ENCODE assay signal across 8 cellular contexts in the genomic region with DNA sequence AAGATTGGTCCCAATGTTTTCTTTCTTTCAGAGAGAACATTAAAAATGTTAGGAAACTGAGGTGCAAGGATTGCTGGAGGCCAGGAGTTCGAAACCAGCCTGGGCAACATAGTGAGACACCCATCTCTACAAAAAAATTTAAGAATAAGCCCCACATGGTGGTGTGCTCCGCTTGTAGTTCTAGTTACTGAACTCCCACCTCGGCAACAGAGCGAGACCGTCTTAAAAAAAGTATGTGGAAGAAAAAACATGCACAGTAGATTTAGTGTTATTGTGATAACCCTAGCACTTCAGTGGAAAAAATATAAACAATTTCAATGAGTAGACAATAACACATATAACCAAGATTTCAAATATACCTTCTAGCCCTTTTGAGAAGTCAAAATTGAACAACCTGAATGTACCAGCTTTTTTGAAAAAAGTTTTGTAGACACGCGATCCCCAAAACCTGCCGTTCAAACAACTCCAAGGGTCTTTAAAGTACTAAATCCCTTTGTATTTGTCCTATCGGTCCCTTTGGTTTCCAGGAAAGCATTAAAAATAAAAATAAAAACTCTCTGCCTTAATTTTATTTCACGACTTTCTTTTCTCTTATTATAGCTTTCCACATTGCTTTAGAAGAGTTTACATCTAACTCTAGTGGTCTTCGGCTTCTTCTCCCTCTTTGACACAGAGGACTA. TPM values are rescaled to one million over a fixed set of nuclear protein-coding genes. Genes with fewer than 3 reads are reported as not detected.
DNase-seq lines count a peak whose midpoint lies in the region; ATAC-seq lines count a peak whose summit lies in the region.

No MANE protein-coding gene starts in this region.

- peak overlapping the region; percentile 45 for H3K27ac ChIP-seq in iPS-20b (ENCODE audit: low read length)

- peaks cover 12% of the 10 kb centered on the region for H3K36me3 Mint-ChIP-seq in activated T-cell treated with anti-CD3 and anti-CD28 coated beads, Interleukin-2, amount 50 U/mL, for 24 hours (ENCODE audit: low read depth)
- H3K36me3 Mint-ChIP-seq in activated T-helper 1 cell treated with anti-CD3 and anti-CD28 coated beads, Interleukin-12 subunit alpha, Interleukin-12 subunit beta, Interleukin-2, Interleukin-4 antibody, amounts not matched to agents 30 ng/mL and 10 ng/mL and 1 ng/mL, durations not matched to agents 14 hours and 24 hours and 36 hours (ENCODE audit: low read depth) = peaks cover 2% of the 10 kb centered on the region

- H3K4me1 Mint-ChIP-seq in activated T-cell treated with anti-CD3 and anti-CD28 coated beads, Interleukin-2, amount 50 U/mL, for 24 hours (ENCODE audit: low read depth) = peaks cover 39% of the 10 kb centered on the region
- peaks cover 36% of the 10 kb centered on the region for H3K4me1 Mint-ChIP-seq in activated T-helper 1 cell treated with anti-CD3 and anti-CD28 coated beads, Interleukin-12 subunit alpha, Interleukin-12 subunit beta, Interleukin-2, Interleukin-4 antibody, amounts not matched to agents 30 ng/mL and 10 ng/mL and 1 ng/mL, durations not matched to agents 14 hours and 24 hours and 36 hours (ENCODE audit: low read depth)
- peaks cover 38% of the 10 kb centered on the region for H3K4me1 Mint-ChIP-seq in stimulated activated naive CD8-positive, alpha-beta T cell treated with anti-CD3 and anti-CD28 coated beads, Interleukin-15, amount 100 ng/mL, for 72 hours

- H3K4me1 ChIP-seq in iPS-20b (ENCODE audit: insufficient read depth, low read length) = peaks cover 13% of the 10 kb centered on the region

- H3K9me3 Mint-ChIP-seq in activated T-cell treated with anti-CD3 and anti-CD28 coated beads, Interleukin-2, amount 50 U/mL, for 24 hours = no peaks in the 10 kb centered on the region
- no peaks in the 10 kb centered on the region for H3K9me3 Mint-ChIP-seq in activated T-helper 1 cell treated with anti-CD3 and anti-CD28 coated beads, Interleukin-12 subunit alpha, Interleukin-12 subunit beta, Interleukin-2, Interleukin-4 antibody, amounts not matched to agents 30 ng/mL and 10 ng/mL and 1 ng/mL, durations not matched to agents 14 hours and 24 hours and 36 hours
- no peaks in the 10 kb centered on the region for H3K9me3 Mint-ChIP-seq in stimulated activated naive CD8-positive, alpha-beta T cell treated with anti-CD3 and anti-CD28 coated beads, Interleukin-15, amount 100 ng/mL, for 72 hours

- H3K9me3 ChIP-seq in iPS-20b (ENCODE audit: insufficient read depth, low read depth, low read length) = no peaks in the 10 kb centered on the region

- H3K27me3 ChIP-seq in iPS-20b (ENCODE audit: insufficient read depth, low read length) = no peaks in the 10 kb centered on the region

- intact Hi-C loops in activated T-helper 1 cell treated with anti-CD3 and anti-CD28 coated beads, Interleukin-12 subunit alpha, Interleukin-12 subunit beta, Interleukin-2, Interleukin-4 antibody, amounts not matched to agents 30 ng/mL and 10 ng/mL and 1 ng/mL, durations not matched to agents 14 hours and 24 hours and 36 hours (cut with micrococcal nuclease) = loop anchor here (1.0 to 10.0 kb wide), 7 partner anchors 18 to 780 kb away; a partner anchor contains a TSS

- H3K36me3 ChIP-seq in iPS-20b (ENCODE audit: insufficient read depth, low read depth, low read length) = no peaks in the 10 kb centered on the region

- H3K4me3 ChIP-seq in iPS-20b (ENCODE audit: low read length) = peak overlapping the region; percentile 84

- no peak for ATAC-seq in stimulated activated naive CD8-positive, alpha-beta T cell treated with anti-CD3 and anti-CD28 coated beads, Interleukin-15, amount 100 ng/mL, for 72 hours
- no peak for ATAC-seq in HG03432 (IDR thresholded peaks at IDR 0.05; ENCODE audit: unreplicated experiment)

- peak overlapping the region; percentile 95 for H3K27ac Mint-ChIP-seq in activated T-cell treated with anti-CD3 and anti-CD28 coated beads, Interleukin-2, amount 50 U/mL, for 24 hours
- H3K27ac Mint-ChIP-seq in activated T-helper 1 cell treated with anti-CD3 and anti-CD28 coated beads, Interleukin-12 subunit alpha, Interleukin-12 subunit beta, Interleukin-2, Interleukin-4 antibody, amounts not matched to agents 30 ng/mL and 10 ng/mL and 1 ng/mL, durations not matched to agents 14 hours and 24 hours and 36 hours = peak overlapping the region; percentile 95
- H3K27ac Mint-ChIP-seq in stimulated activated naive CD8-positive, alpha-beta T cell treated with anti-CD3 and anti-CD28 coated beads, Interleukin-15, amount 100 ng/mL, for 72 hours = peak overlapping the region; percentile 60 to 83

- DNase-seq in activated T-cell treated with anti-CD3 and anti-CD28 coated beads, Interleukin-2, amount 50 U/mL, for 24 hours = no peak
- DNase-seq in activated T-cell treated with anti-CD3 and anti-CD28 coated beads, Interleukin-2, amount 50 U/mL, for 1 hour = no peak
- DNase-seq in activated T-helper 1 cell treated with anti-CD3 and anti-CD28 coated beads, Interleukin-12 subunit alpha, Interleukin-12 subunit beta, Interleukin-2, Interleukin-4 antibody, amounts not matched to agents 30 ng/mL and 10 ng/mL and 1 ng/mL, durations not matched to agents 14 hours and 24 hours and 36 hours (ENCODE audit: low spot score) = no peak
- no peak for DNase-seq in stimulated activated naive CD8-positive, alpha-beta T cell treated with anti-CD3 and anti-CD28 coated beads, Interleukin-15, amount 100 ng/mL, for 72 hours
- DNase-seq in OCI-M2 (lab: John Stamatoyannopoulos, UW; ENCODE audit: unreplicated experiment) (no peak), NCI-H510A (lab: John Stamatoyannopoulos, UW) (no peak)

- H3K9ac ChIP-seq in iPS-20b (ENCODE audit: low read depth, low read length) = peak overlapping the region; percentile 91

- peak overlapping the region; percentile 85 for H3K4me3 Mint-ChIP-seq in activated T-cell treated with anti-CD3 and anti-CD28 coated beads, Interleukin-2, amount 50 U/mL, for 24 hours
- H3K4me3 Mint-ChIP-seq in activated T-helper 1 cell treated with anti-CD3 and anti-CD28 coated beads, Interleukin-12 subunit alpha, Interleukin-12 subunit beta, Interleukin-2, Interleukin-4 antibody, amounts not matched to agents 30 ng/mL and 10 ng/mL and 1 ng/mL, durations not matched to agents 14 hours and 24 hours and 36 hours = peak overlapping the region; percentile 92
- H3K4me3 Mint-ChIP-seq in stimulated activated naive CD8-positive, alpha-beta T cell treated with anti-CD3 and anti-CD28 coated beads, Interleukin-15, amount 100 ng/mL, for 72 hours = peak overlapping the region; percentile 91 to 96

- no peaks in the 10 kb centered on the region for H3K27me3 Mint-ChIP-seq in activated T-cell treated with anti-CD3 and anti-CD28 coated beads, Interleukin-2, amount 50 U/mL, for 24 hours
- H3K27me3 Mint-ChIP-seq in activated T-helper 1 cell treated with anti-CD3 and anti-CD28 coated beads, Interleukin-12 subunit alpha, Interleukin-12 subunit beta, Interleukin-2, Interleukin-4 antibody, amounts not matched to agents 30 ng/mL and 10 ng/mL and 1 ng/mL, durations not matched to agents 14 hours and 24 hours and 36 hours (ENCODE audit: insufficient read depth) = peaks cover 1% of the 10 kb centered on the region
- H3K27me3 Mint-ChIP-seq in stimulated activated naive CD8-positive, alpha-beta T cell treated with anti-CD3 and anti-CD28 coated beads, Interleukin-15, amount 100 ng/mL, for 72 hours = no peaks in the 10 kb centered on the region

RNA-seq across cellular contexts. Expression of a gene that starts 1.0 kb away (rescaled TPM):
- total RNA-seq in activated T-helper 1 cell treated with anti-CD3 and anti-CD28 coated beads, Interleukin-12 subunit alpha, Interleukin-12 subunit beta, Interleukin-2, Interleukin-4 antibody, amounts not matched to agents 30 ng/mL and 10 ng/mL and 1 ng/mL, durations not matched to agents 14 hours and 24 hours and 36 hours = 21.7 and 22.1 TPM in 2 replicates
